Comparison of ENCODE assay signal across 8 cellular contexts in the genomic region with DNA sequence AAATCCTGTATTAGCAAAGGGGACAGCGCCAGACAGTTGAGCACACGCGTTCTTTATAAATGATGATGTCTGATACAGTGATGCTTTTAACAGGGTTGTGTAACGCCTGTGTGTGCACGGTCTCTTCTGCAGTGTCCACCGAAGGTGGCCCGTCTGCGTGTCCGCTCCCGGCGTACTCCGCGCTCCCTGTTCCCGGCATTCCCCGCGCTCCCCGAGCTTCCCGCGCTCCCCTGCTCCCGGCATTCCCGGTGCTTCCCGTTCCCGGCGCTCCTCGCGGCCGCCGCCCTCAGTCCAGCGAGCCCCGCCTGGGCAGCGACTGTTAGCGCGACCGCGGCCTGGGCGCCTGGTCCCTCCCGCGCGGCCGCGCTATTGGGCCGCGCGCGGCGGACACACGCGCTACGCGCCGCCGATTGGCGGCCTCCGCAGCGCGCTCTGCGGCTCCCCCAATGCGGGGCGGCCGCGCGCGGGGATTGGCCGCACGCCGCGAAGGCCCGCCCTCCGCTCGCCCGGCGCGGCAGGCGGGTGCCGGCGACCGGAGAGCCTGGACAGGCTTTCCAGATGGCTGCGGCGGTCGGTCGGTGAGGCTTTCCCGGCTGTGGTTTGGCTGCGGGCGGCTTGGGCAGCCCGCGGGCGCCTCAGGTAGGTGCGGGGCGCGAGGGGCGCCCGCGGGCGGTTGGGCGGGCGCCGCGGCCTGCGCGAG. TPM values are rescaled to one million over a fixed set of nuclear protein-coding genes. Genes with fewer than 3 reads are reported as not detected.
DNase-seq lines count a peak whose midpoint lies in the region; ATAC-seq and TF ChIP-seq lines count a peak whose summit lies in the region.

Gene DGCR8 (plus strand): TSS at position 497 of the 700 bp plus-strand sequence. CDS start 5,723 bp downstream, outside the sequence.

- H3K9ac ChIP-seq in duodenal mucosa (ENCODE audit: low read depth in 1 of 2, low read length in 2 of 2) = peak within 1 kb of the TSS; percentile 85 to 91

- DNase-seq in C1 segment of cervical spinal cord (lab: John Stamatoyannopoulos, UW) = peak; percentile 44 to 95 (median 88)
- peak; percentile 94 for DNase-seq in NCI-H748 (lab: John Stamatoyannopoulos, UW; ENCODE audit: unreplicated experiment)
- DNase-seq in activated CD4-positive, alpha-beta T cell treated with anti-CD3 and anti-CD28 coated beads, Interleukin-2, amount 50 U/mL, for 48 hours = peak; percentile 65 to 71
- peak; percentile 96 to 97 (median 97) for DNase-seq in right lobe of liver
- peak; percentile 60 for DNase-seq in stimulated activated CD4-positive, alpha-beta T cell treated with anti-CD3 and anti-CD28 coated beads, Interleukin-4, amount 100 ng/mL, for 24 hours

- ATAC-seq in GM19395 (IDR thresholded peaks at IDR 0.05; ENCODE audit: unreplicated experiment) (peak; percentile 71), HG03558 (IDR thresholded peaks at IDR 0.05; ENCODE audit: extremely low read depth, unreplicated experiment) (peak; percentile 54), right lobe of liver (peak; percentile 89 to 94 (median 92))

- intact Hi-C loops in right lobe of liver (cut with DNase I) = no loop called here

- 0% methylated on average over 3 of the region's 100 CpGs for WGBS in right lobe of liver (ENCODE audit: insufficient coverage, low coverage, low lambda C conversion rate, missing lambda C conversion rate)

- TF ChIP-seq POLR2A in right lobe of liver (IDR thresholded peaks at IDR 0.05) = peak; percentile 78

- peak within 1 kb of the TSS; percentile 88 to 94 for H3K4me3 ChIP-seq in duodenal mucosa (ENCODE audit: low read depth in 1 of 2, low read length in 2 of 2)
- peak within 1 kb of the TSS; percentile 89 to 96 (median 93) for H3K4me3 ChIP-seq in right lobe of liver

- H3K9me3 ChIP-seq in duodenal mucosa (ENCODE audit: control insufficient read depth in 1 of 2, low read length in 2 of 2) = no peaks in the 10 kb centered on the region
- no peaks in the 10 kb centered on the region for H3K9me3 ChIP-seq in right lobe of liver

- H3K4me1 ChIP-seq in duodenal mucosa (ENCODE audit: control insufficient read depth in 1 of 2, insufficient read depth in 2 of 2, low read length in 2 of 2) = peaks cover 22 to 38% of the 10 kb centered on the region in 2 donors
- peaks cover 0 to 39% (median 22%) of the 10 kb centered on the region in 4 donors for H3K4me1 ChIP-seq in right lobe of liver

- peaks cover 0 to 3% of the 10 kb centered on the region in 2 donors for H3K36me3 ChIP-seq in duodenal mucosa (ENCODE audit: control insufficient read depth in 1 of 2, insufficient read depth in 2 of 2, low read length in 2 of 2)
- no peaks in the 10 kb centered on the region for H3K36me3 ChIP-seq in right lobe of liver

- H3K27me3 ChIP-seq in duodenal mucosa (ENCODE audit: control insufficient read depth in 1 of 2, insufficient read depth in 2 of 2, low read length in 2 of 2) = no peaks in the 10 kb centered on the region
- H3K27me3 ChIP-seq in right lobe of liver = no peaks in the 10 kb centered on the region

- H3K27ac ChIP-seq in duodenal mucosa (ENCODE audit: low read depth, low read length) = peak within 1 kb of the TSS; percentile 79
- peak within 1 kb of the TSS; percentile 72 to 83 (median 76) for H3K27ac ChIP-seq in right lobe of liver

- TF ChIP-seq CTCF in right lobe of liver (IDR thresholded peaks at IDR 0.05) = no peak

RNA-seq across cellular contexts. Expression of gene DGCR8, which starts in this region (rescaled TPM):
- total RNA-seq in right lobe of liver = 10 to 100 TPM; 11.4 to 27.2 (median 16.1) TPM

Comparison
In these comparisons a context has a peak if more than half of its experiments do, and no peak if none do; other contexts are left out.
1. Peak in every context shown above with its lines: DNase-seq, ATAC-seq, H3K4me3 ChIP-seq and H3K27ac ChIP-seq.